Comparison of ENCODE assay signal across 1 cellular context in genomic region chr2:55837073-55837472, GRCh38.
TF ChIP-seq lines count a peak whose summit lies in the region.

No MANE protein-coding gene starts in this region.

TF ChIP-seq in HepG2, 621 proteins besides CTCF, POLR2A, EP300 and RAD21 (continued from another document):
- TF ChIP-seq NRL (CRISPR knock-in tag; IDR thresholded peaks at IDR 0.05; ENCODE audit: borderline replicate concordance): no peak
- TF ChIP-seq SRSF9 (IDR thresholded peaks at IDR 0.05; ENCODE audit: borderline replicate concordance, insufficient read depth, low read depth, low read length, poor library complexity, severe bottlenecking): no peak
- no peak for TF ChIP-seq ATRX (CRISPR knock-in tag; IDR thresholded peaks at IDR 0.05; ENCODE audit: borderline replicate concordance)
- no peak for TF ChIP-seq ZNF674 (CRISPR knock-in tag; IDR thresholded peaks at IDR 0.05; ENCODE audit: low read depth)
- TF ChIP-seq GATA4 (IDR thresholded peaks at IDR 0.05; ENCODE audit: borderline replicate concordance, low read depth): no peak
- peak; percentile 54; the same call in 1 of the 2 replicates for TF ChIP-seq MTA1 (CRISPR knock-in tag; IDR thresholded peaks at IDR 0.05; ENCODE audit: borderline replicate concordance)
- no peak for TF ChIP-seq ZNF296 (CRISPR knock-in tag; conservative IDR thresholded peaks at IDR 0.05)
- TF ChIP-seq, protein P1, sequence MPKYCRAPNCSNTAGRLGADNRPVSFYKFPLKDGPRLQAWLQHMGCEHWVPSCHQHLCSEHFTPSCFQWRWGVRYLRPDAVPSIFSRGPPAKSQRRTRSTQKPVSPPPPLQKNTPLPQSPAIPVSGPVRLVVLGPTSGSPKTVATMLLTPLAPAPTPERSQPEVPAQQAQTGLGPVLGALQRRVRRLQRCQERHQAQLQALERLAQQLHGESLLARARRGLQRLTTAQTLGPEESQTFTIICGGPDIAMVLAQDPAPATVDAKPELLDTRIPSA (CRISPR knock-in tag; IDR thresholded peaks at IDR 0.05; ENCODE audit: borderline replicate concordance): no peak
- TF ChIP-seq KDM1A (CRISPR knock-in tag; IDR thresholded peaks at IDR 0.05): no peak
- TF ChIP-seq ZNF557 (CRISPR knock-in tag; IDR thresholded peaks at IDR 0.05): no peak
- TF ChIP-seq, protein P2, sequence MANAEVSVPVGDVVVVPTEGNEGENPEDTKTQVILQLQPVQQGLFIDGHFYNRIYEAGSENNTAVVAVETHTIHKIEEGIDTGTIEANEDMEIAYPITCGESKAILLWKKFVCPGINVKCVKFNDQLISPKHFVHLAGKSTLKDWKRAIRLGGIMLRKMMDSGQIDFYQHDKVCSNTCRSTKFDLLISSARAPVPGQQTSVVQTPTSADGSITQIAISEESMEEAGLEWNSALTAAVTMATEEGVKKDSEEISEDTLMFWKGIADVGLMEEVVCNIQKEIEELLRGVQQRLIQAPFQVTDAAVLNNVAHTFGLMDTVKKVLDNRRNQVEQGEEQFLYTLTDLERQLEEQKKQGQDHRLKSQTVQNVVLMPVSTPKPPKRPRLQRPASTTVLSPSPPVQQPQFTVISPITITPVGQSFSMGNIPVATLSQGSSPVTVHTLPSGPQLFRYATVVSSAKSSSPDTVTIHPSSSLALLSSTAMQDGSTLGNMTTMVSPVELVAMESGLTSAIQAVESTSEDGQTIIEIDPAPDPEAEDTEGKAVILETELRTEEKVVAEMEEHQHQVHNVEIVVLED (CRISPR knock-in tag; IDR thresholded peaks at IDR 0.05; ENCODE audit: borderline replicate concordance): no peak
- TF ChIP-seq ZNF687 (CRISPR knock-in tag; IDR thresholded peaks at IDR 0.05): peak; percentile 37
- no peak for TF ChIP-seq ZNF460 (CRISPR knock-in tag; IDR thresholded peaks at IDR 0.05; ENCODE audit: borderline replicate concordance)
- TF ChIP-seq, protein P3, sequence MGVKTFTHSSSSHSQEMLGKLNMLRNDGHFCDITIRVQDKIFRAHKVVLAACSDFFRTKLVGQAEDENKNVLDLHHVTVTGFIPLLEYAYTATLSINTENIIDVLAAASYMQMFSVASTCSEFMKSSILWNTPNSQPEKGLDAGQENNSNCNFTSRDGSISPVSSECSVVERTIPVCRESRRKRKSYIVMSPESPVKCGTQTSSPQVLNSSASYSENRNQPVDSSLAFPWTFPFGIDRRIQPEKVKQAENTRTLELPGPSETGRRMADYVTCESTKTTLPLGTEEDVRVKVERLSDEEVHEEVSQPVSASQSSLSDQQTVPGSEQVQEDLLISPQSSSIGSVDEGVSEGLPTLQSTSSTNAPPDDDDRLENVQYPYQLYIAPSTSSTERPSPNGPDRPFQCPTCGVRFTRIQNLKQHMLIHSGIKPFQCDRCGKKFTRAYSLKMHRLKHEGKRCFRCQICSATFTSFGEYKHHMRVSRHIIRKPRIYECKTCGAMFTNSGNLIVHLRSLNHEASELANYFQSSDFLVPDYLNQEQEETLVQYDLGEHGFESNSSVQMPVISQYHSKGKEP (CRISPR knock-in tag; IDR thresholded peaks at IDR 0.05): no peak
- TF ChIP-seq ZNF317 (CRISPR knock-in tag; IDR thresholded peaks at IDR 0.05): no peak
- no peak for TF ChIP-seq ZNF616 (CRISPR knock-in tag; IDR thresholded peaks at IDR 0.05; ENCODE audit: low read depth)
- TF ChIP-seq MAFF (IDR thresholded peaks at IDR 0.05; ENCODE audit: low read depth, low read length): no peak
- TF ChIP-seq RNF219 (CRISPR knock-in tag; IDR thresholded peaks at IDR 0.05): no peak
- 0 out of 2 replicates have a peak, but pooled peaks have one; percentile 38 for TF ChIP-seq IRF2 (CRISPR knock-in tag; IDR thresholded peaks at IDR 0.05)
- no peak for TF ChIP-seq SMC3 (IDR thresholded peaks at IDR 0.05; ENCODE audit: low read length)
- no peak for TF ChIP-seq ZNF484 (CRISPR knock-in tag; IDR thresholded peaks at IDR 0.05; ENCODE audit: borderline replicate concordance, low read depth)
- peak; percentile 56; the same call in 1 of the 2 replicates for TF ChIP-seq PITX1 (CRISPR knock-in tag; IDR thresholded peaks at IDR 0.05)
- no peak for TF ChIP-seq PTBP1 (IDR thresholded peaks at IDR 0.05; ENCODE audit: low read depth, low read length, poor library complexity, severe bottlenecking)
- no peak for TF ChIP-seq DNMT1 (CRISPR knock-in tag; IDR thresholded peaks at IDR 0.05)
- no peak for TF ChIP-seq PRMT3 (CRISPR knock-in tag; IDR thresholded peaks at IDR 0.05; ENCODE audit: borderline replicate concordance, low read depth)
